In the genomic region with DNA sequence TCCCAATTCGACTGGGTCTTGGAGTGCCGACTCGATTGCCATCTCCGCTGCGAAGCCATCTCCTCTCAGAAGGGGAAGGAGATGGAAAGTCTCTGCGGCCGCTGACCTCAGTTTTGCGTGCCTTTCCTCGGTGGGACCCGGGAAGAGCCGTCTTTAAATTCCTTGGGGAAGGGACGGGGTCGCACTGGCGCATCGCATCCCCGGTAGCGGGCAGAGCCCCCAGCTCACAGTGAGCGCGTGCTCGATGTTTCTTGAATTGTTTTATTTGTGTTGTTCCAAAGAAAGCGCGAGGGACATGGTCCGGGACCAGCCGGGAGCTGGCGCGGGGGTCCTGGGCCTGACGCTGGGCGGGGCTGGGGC, we compare ENCODE assay signal across 9 cellular contexts. TPM values are rescaled to one million over a fixed set of nuclear protein-coding genes. Genes with fewer than 3 reads are reported as not detected.
DNase-seq lines count a peak whose midpoint lies in the region; ATAC-seq and TF ChIP-seq lines count a peak whose summit lies in the region.
"Had no signal": no experiment of that assay in that cellular context is flagged by ENCODE, and none has a peak within 500 bp of the region (broad histone marks: within the 10 kb centered on the region; RNA-seq: fewer than 3 reads in every experiment).

No MANE protein-coding gene starts in this region.

- ATAC-seq in activated T-helper 17 cell treated with anti-CD3 and anti-CD28 coated beads, Interleukin-2, amount 50 U/mL, for 72 hours (replicated peaks): no peak
- ATAC-seq in stimulated activated naive B cell treated with anti-CD40 and anti-IgM and Interleukin-4, amounts not matched to agents 10 μg/mL and 1 μg/mL and 100 μg/mL, for 72 hours (replicated peaks): no peak
- ATAC-seq in foreskin keratinocyte: no peak
- ATAC-seq in GM21447 (IDR thresholded peaks at IDR 0.05; ENCODE audit: unreplicated experiment): no peak

- CTCF ChIA-PET in activated CD4-positive, alpha-beta T cell treated with anti-CD3 and anti-CD28 coated beads, Interleukin-2, amount 10 ng/mL, durations not matched to agents 7 days and 5 days (lab: Charles Lee): no interaction called here

- no peaks in the 10 kb centered on the region for H3K36me3 ChIP-seq in kidney epithelial cell (ENCODE audit: control insufficient read depth, insufficient read depth, low read length)

- H3K4me1 ChIP-seq in foreskin keratinocyte: peaks cover 5% of the 10 kb centered on the region

- peaks cover 6% of the 10 kb centered on the region for H3K4me1 Mint-ChIP-seq in activated CD4-positive, alpha-beta T cell treated with anti-CD3 and anti-CD28 coated beads, Interleukin-2, amount 10 ng/mL, durations not matched to agents 7 days and 5 days
- H3K4me1 Mint-ChIP-seq in activated T-helper 17 cell treated with anti-CD3 and anti-CD28 coated beads, Interleukin-2, amount 50 U/mL, for 72 hours: peaks cover 3% of the 10 kb centered on the region
- no peaks in the 10 kb centered on the region for H3K4me1 Mint-ChIP-seq in stimulated activated naive B cell treated with anti-CD40 and anti-IgM and Interleukin-4, amounts not matched to agents 10 μg/mL and 1 μg/mL and 100 μg/mL, for 72 hours

- no peak for TF ChIP-seq CTCF in kidney epithelial cell (IDR thresholded peaks at IDR 0.05; ENCODE audit: insufficient read depth, low read length, poor library complexity, severe bottlenecking)
- TF ChIP-seq CTCF in foreskin keratinocyte (conservative IDR thresholded peaks at IDR 0.05): no peak

- H3K27me3 ChIP-seq in kidney epithelial cell (ENCODE audit: control insufficient read depth, insufficient read depth, low read length) (no peaks in the 10 kb centered on the region), foreskin keratinocyte (peaks cover 38% of the 10 kb centered on the region)

- H3K4me3 Mint-ChIP-seq in activated CD4-positive, alpha-beta T cell treated with anti-CD3 and anti-CD28 coated beads, Interleukin-2, amount 10 ng/mL, durations not matched to agents 7 days and 5 days: peak overlapping the region; percentile 56
- peak overlapping the region; percentile 37 for H3K4me3 Mint-ChIP-seq in activated T-helper 17 cell treated with anti-CD3 and anti-CD28 coated beads, Interleukin-2, amount 50 U/mL, for 72 hours
- peak overlapping the region; percentile 53 to 63 for H3K4me3 Mint-ChIP-seq in stimulated activated naive B cell treated with anti-CD40 and anti-IgM and Interleukin-4, amounts not matched to agents 10 μg/mL and 1 μg/mL and 100 μg/mL, for 72 hours

- H3K36me3 Mint-ChIP-seq in activated CD4-positive, alpha-beta T cell treated with anti-CD3 and anti-CD28 coated beads, Interleukin-2, amount 10 ng/mL, durations not matched to agents 7 days and 5 days (ENCODE audit: low read depth): no peaks in the 10 kb centered on the region
- H3K36me3 Mint-ChIP-seq in activated T-helper 17 cell treated with anti-CD3 and anti-CD28 coated beads, Interleukin-2, amount 50 U/mL, for 72 hours (ENCODE audit: low read depth): no peaks in the 10 kb centered on the region
- H3K36me3 Mint-ChIP-seq in stimulated activated naive B cell treated with anti-CD40 and anti-IgM and Interleukin-4, amounts not matched to agents 10 μg/mL and 1 μg/mL and 100 μg/mL, for 72 hours: no peaks in the 10 kb centered on the region

- no peak for DNase-seq in activated CD4-positive, alpha-beta T cell treated with anti-CD3 and anti-CD28 coated beads, Interleukin-2, amount 10 ng/mL, durations not matched to agents 7 days and 5 days
- no peak for DNase-seq in activated CD4-positive, alpha-beta T cell treated with anti-CD3 and anti-CD28 coated beads, Interleukin-2, amount 50 U/mL, for 48 hours
- no peak for DNase-seq in kidney epithelial cell (ENCODE audit: low read depth)
- no peak for DNase-seq in stimulated activated naive B cell treated with anti-CD40 and anti-IgM and Interleukin-4, amounts not matched to agents 10 μg/mL and 1 μg/mL and 100 μg/mL, for 72 hours
- DNase-seq in foreskin keratinocyte: no peak
- DNase-seq in cerebellum (ENCODE audit: low spot score): no peak

- peak overlapping the region; percentile 79 for H3K4me3 ChIP-seq in kidney epithelial cell (ENCODE audit: low read depth, low read length)

- no peak overlapping the region for H3K27ac Mint-ChIP-seq in activated CD4-positive, alpha-beta T cell treated with anti-CD3 and anti-CD28 coated beads, Interleukin-2, amount 10 ng/mL, durations not matched to agents 7 days and 5 days
- no peak overlapping the region for H3K27ac Mint-ChIP-seq in activated T-helper 17 cell treated with anti-CD3 and anti-CD28 coated beads, Interleukin-2, amount 50 U/mL, for 72 hours
- no peak overlapping the region for H3K27ac Mint-ChIP-seq in stimulated activated naive B cell treated with anti-CD40 and anti-IgM and Interleukin-4, amounts not matched to agents 10 μg/mL and 1 μg/mL and 100 μg/mL, for 72 hours

- POLR2A ChIA-PET in activated CD4-positive, alpha-beta T cell treated with anti-CD3 and anti-CD28 coated beads, Interleukin-2, amount 10 ng/mL, durations not matched to agents 7 days and 5 days (lab: Charles Lee): no interaction called here

- H3K9me3 Mint-ChIP-seq in activated CD4-positive, alpha-beta T cell treated with anti-CD3 and anti-CD28 coated beads, Interleukin-2, amount 10 ng/mL, durations not matched to agents 7 days and 5 days: no peaks in the 10 kb centered on the region
- H3K9me3 Mint-ChIP-seq in activated T-helper 17 cell treated with anti-CD3 and anti-CD28 coated beads, Interleukin-2, amount 50 U/mL, for 72 hours: no peaks in the 10 kb centered on the region
- H3K9me3 Mint-ChIP-seq in stimulated activated naive B cell treated with anti-CD40 and anti-IgM and Interleukin-4, amounts not matched to agents 10 μg/mL and 1 μg/mL and 100 μg/mL, for 72 hours: no peaks in the 10 kb centered on the region

- peaks cover 20% of the 10 kb centered on the region for H3K27me3 Mint-ChIP-seq in activated CD4-positive, alpha-beta T cell treated with anti-CD3 and anti-CD28 coated beads, Interleukin-2, amount 10 ng/mL, durations not matched to agents 7 days and 5 days
- H3K27me3 Mint-ChIP-seq in activated T-helper 17 cell treated with anti-CD3 and anti-CD28 coated beads, Interleukin-2, amount 50 U/mL, for 72 hours: peaks cover 19% of the 10 kb centered on the region
- H3K27me3 Mint-ChIP-seq in stimulated activated naive B cell treated with anti-CD40 and anti-IgM and Interleukin-4, amounts not matched to agents 10 μg/mL and 1 μg/mL and 100 μg/mL, for 72 hours: peaks cover 21 to 39% of the 10 kb centered on the region in 2 donors

- H3K27ac ChIP-seq in foreskin keratinocyte: no peak overlapping the region
- H3K27ac ChIP-seq: C4-2B had no signal

RNA-seq across cellular contexts. Expression of gene TIAM2, which starts 0.3 kb away (rescaled TPM):
- total RNA-seq in activated CD4-positive, alpha-beta T cell treated with anti-CD3 and anti-CD28 coated beads, Interleukin-2, amount 10 ng/mL, durations not matched to agents 7 days and 5 days: 1 to 10 TPM; 4.9 to 5.6 TPM
- 1 to 10 TPM; 4.7 to 5.0 TPM for total RNA-seq in activated T-helper 17 cell treated with anti-CD3 and anti-CD28 coated beads, Interleukin-2, amount 50 U/mL, for 72 hours
- 21.3 and 30.1 TPM in 2 replicates for total RNA-seq in kidney epithelial cell
- total RNA-seq in foreskin keratinocyte: 3.2 TPM in 2 replicates
- polyA plus RNA-seq in foreskin keratinocyte: 2.3 and 2.4 TPM in 2 replicates
- total RNA-seq in cerebellum: 32.5 TPM
